8 cellular contexts compared by ENCODE assay signal in the genomic region with DNA sequence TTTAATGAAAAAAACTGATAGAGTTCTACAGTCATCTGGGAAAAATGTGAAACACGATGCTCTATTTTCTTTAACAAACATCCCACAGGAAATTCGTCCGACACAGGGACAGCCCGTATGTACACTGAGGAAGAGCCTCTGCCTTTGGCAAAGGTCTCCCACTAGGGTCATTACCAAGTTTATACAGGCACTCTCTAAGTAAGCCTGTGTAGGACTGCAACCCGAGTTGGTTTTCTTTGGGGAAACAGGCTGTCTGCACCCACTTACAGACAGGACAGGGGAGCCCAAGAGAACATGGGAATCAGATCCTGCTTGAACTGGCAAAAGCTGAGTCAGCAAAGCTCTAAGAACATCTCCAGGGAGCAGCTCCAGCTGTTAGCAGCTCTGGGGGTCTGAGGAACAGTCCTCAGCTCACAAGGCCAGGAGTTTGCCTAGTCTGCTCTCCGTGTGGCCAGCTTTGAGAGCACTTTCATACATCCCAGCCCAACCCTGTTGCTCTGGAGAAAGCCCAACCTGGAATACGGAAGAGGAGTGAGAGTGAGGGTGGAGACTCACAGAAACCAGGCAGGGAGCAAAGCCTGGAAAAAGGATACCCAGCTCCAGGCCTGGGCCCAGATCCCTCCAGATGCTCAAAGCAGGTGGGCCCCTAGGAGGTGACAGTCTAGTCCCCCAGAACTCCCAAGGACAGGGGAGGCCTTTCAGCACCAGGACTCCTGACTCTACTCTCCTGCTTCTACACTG. TPM values are rescaled to one million over a fixed set of nuclear protein-coding genes. Genes with fewer than 3 reads are reported as not detected.
DNase-seq lines count a peak whose midpoint lies in the region; ATAC-seq, FAIRE-seq and TF ChIP-seq lines count a peak whose summit lies in the region.

No MANE protein-coding gene starts in this region.

- peak overlapping the region; percentile 97 for H3K27ac ChIP-seq in IMR-90 (ENCODE audit: insufficient read depth, low read length)
- peak overlapping the region; percentile 84 to 91 (median 88) for H3K27ac ChIP-seq in pancreas

- POLR2A ChIA-PET in IMR-90 (lab: Charles Lee; ENCODE audit: unreplicated experiment) = no interaction called here

- H2BK15ac ChIP-seq in IMR-90 (ENCODE audit: low read depth, low read length) = peak overlapping the region; percentile 96

- H4K5ac ChIP-seq in IMR-90 (ENCODE audit: low read depth, low read length) = peak overlapping the region; percentile 59

- H2BK20ac ChIP-seq in IMR-90 (ENCODE audit: low read depth, low read length) = peak overlapping the region; percentile 67

- peak overlapping the region; percentile 92 for H3K9ac ChIP-seq in IMR-90 (ENCODE audit: low read depth, low read length)

- H3K36me3 Mint-ChIP-seq in activated T-helper 17 cell treated with anti-CD3 and anti-CD28 coated beads, Interleukin-2, amount 50 U/mL, for 72 hours (ENCODE audit: low read depth) = peaks cover 25% of the 10 kb centered on the region

- H3K18ac ChIP-seq in IMR-90 (ENCODE audit: low read depth, low read length) = peak overlapping the region; percentile 80

- peak overlapping the region; percentile 70 for H3K4me2 ChIP-seq in IMR-90 (ENCODE audit: low read depth, low read length)

- H3K9me3 Mint-ChIP-seq in activated T-helper 17 cell treated with anti-CD3 and anti-CD28 coated beads, Interleukin-2, amount 50 U/mL, for 72 hours = no peaks in the 10 kb centered on the region

- TF ChIP-seq CTCF in IMR-90 (conservative IDR thresholded peaks at IDR 0.05; ENCODE audit: low read depth, low read length) (0 out of 2 replicates have a peak, but pooled peaks have one; percentile 2), pancreas (IDR thresholded peaks at IDR 0.05) (no peak)

- H3K4me1 Mint-ChIP-seq in activated T-helper 17 cell treated with anti-CD3 and anti-CD28 coated beads, Interleukin-2, amount 50 U/mL, for 72 hours = peaks cover 30% of the 10 kb centered on the region

- ATAC-seq in IMR-90 (ENCODE audit: low read depth) (peak; percentile 67), Right ventricle myocardium inferior (peak; percentile 69), pancreas (peak; percentile 78 to 85 (median 80)), GM21576 (IDR thresholded peaks at IDR 0.05; ENCODE audit: unreplicated experiment) (no peak)
- ATAC-seq in activated T-helper 17 cell treated with anti-CD3 and anti-CD28 coated beads, Interleukin-2, amount 50 U/mL, for 72 hours (replicated peaks) = no peak

- TSS peak; percentile 18 for BruUV-seq in IMR-90 (replicated peaks; lab: Mats Ljungman, UMichigan)

- H2BK5ac ChIP-seq in IMR-90 (ENCODE audit: low read depth, low read length, poor library complexity, severe bottlenecking) = peak overlapping the region; percentile 84

- peak overlapping the region; percentile 85 for H3K27ac Mint-ChIP-seq in activated T-helper 17 cell treated with anti-CD3 and anti-CD28 coated beads, Interleukin-2, amount 50 U/mL, for 72 hours

- H3K9me1 ChIP-seq in IMR-90 (ENCODE audit: insufficient read depth, low read length) = peaks cover 16% of the 10 kb centered on the region

- H3K14ac ChIP-seq in IMR-90 (replicated peaks; ENCODE audit: low read depth, low read length) = peak overlapping the region; percentile 71

- H2AK5ac ChIP-seq in IMR-90 (ENCODE audit: low read depth, low read length) = peak overlapping the region; percentile 98

- H3K4me1 ChIP-seq in IMR-90 (ENCODE audit: control insufficient read depth, insufficient read depth, low read length) = peaks cover 9% of the 10 kb centered on the region
- H3K4me1 ChIP-seq in pancreas = peaks cover 0 to 19% (median 13%) of the 10 kb centered on the region in 3 donors

- peak; percentile 84 for TF ChIP-seq POLR2A in IMR-90 (IDR thresholded peaks at IDR 0.05; ENCODE audit: low read depth, low read length)

- H3K36me3 ChIP-seq in IMR-90 (ENCODE audit: control insufficient read depth, insufficient read depth, low read length) (peaks cover 2% of the 10 kb centered on the region), pancreas (no peaks in the 10 kb centered on the region)

- dilution Hi-C loops in IMR-90 (cut with HindIII; ENCODE audit: low sequenced_read_pairs, unreplicated experiment) = no loop called here

- intact Hi-C loops in IMR-90 (cut with micrococcal nuclease) = no loop called here
- intact Hi-C loops in Right ventricle myocardium inferior (cut with DNase I) = loop anchor here (5.0 kb wide), 2 partner anchors 38 to 68 kb away; no protein-coding TSS in a partner anchor
- intact Hi-C loops in pancreas (cut with DNase I) = loop anchor here in 1 of 3 donors (10.0 kb wide), 1 partner anchor 51 kb away; no protein-coding TSS in a partner anchor

- peaks cover 14 to 49% of the 10 kb centered on the region in 2 experiments for H3K79me1 ChIP-seq in IMR-90 (ENCODE audit: low read depth in 1 of 2, low read length in 2 of 2)

- no peak for TF ChIP-seq RAD21 in IMR-90 (IDR thresholded peaks at IDR 0.05; ENCODE audit: low read length)

- H2AK9ac ChIP-seq in IMR-90 (replicated peaks; ENCODE audit: low read depth, low read length, poor library complexity) = peak overlapping the region; percentile 96

- H3K27me3 ChIP-seq in IMR-90 (ENCODE audit: control insufficient read depth, insufficient read depth, low read length) (no peaks in the 10 kb centered on the region), pancreas (no peaks in the 10 kb centered on the region)

- H4K91ac ChIP-seq in IMR-90 (ENCODE audit: insufficient read depth, low read depth, low read length) = peak overlapping the region; percentile 85

- H4K8ac ChIP-seq in IMR-90 (ENCODE audit: low read depth in 2 of 2, low read length in 2 of 2) = peak overlapping the region; percentile 58 to 83

- peak overlapping the region; percentile 94 for H3K23ac ChIP-seq in IMR-90 (ENCODE audit: low read depth, low read length)

- peak overlapping the region; percentile 19 for H2AFZ ChIP-seq in IMR-90 (replicated peaks; ENCODE audit: low read length, poor library complexity)

- H3K27me3 Mint-ChIP-seq in activated T-helper 17 cell treated with anti-CD3 and anti-CD28 coated beads, Interleukin-2, amount 50 U/mL, for 72 hours = no peaks in the 10 kb centered on the region

- CTCF ChIA-PET in IMR-90 (lab: Yijun Ruan, JAX) = interaction anchor here (0.7 to 0.9 kb wide), 4 partner anchors 25 to 71 kb away, joined by 3 to 4 read pairs (median 4); no protein-coding TSS in a partner anchor

- H3K9me3 ChIP-seq in IMR-90 (ENCODE audit: control insufficient read depth, insufficient read depth, low read length) (no peaks in the 10 kb centered on the region), pancreas (no peaks in the 10 kb centered on the region)

- H4K20me1 ChIP-seq in IMR-90 (ENCODE audit: insufficient read depth, low read length) = peaks cover 16% of the 10 kb centered on the region

- H2BK120ac ChIP-seq in IMR-90 (ENCODE audit: low read depth, low read length) = peak overlapping the region; percentile 83

- no peak for FAIRE-seq in pancreas (lab: Jason Lieb, UNC)

- no CpG with 5 or more reads among the region's 7 CpGs for WGBS in IMR-90 (ENCODE audit: extremely low coverage in 2 of 2, insufficient read length in 1 of 2), 2 experiments
- 11 to 13% methylated on average over 7 of the region's 7 CpGs for WGBS in pancreas, 2 donors

- no peak overlapping the region for H3K4me3 Mint-ChIP-seq in activated T-helper 17 cell treated with anti-CD3 and anti-CD28 coated beads, Interleukin-2, amount 50 U/mL, for 72 hours

- H3K4me3 ChIP-seq in IMR-90 (ENCODE audit: insufficient read depth, low read depth, low read length) (peak overlapping the region; percentile 77), pancreas (peak overlapping the region; percentile 72 to 89 (median 81))

- in situ Hi-C loops in IMR-90 (cut with MboI; ENCODE audit: low sequenced_read_pairs) = no loop called here

- H3K4ac ChIP-seq in IMR-90 (ENCODE audit: low read depth, low read length) = peak overlapping the region; percentile 90

- H3K56ac ChIP-seq in IMR-90 (ENCODE audit: extremely low read depth, insufficient read depth, low read length) = peak overlapping the region; percentile 64

- DNase-seq in COLO829 (ENCODE audit: low spot score) (peak; percentile 16), IMR-90 (peak; percentile 95), Right ventricle myocardium inferior (ENCODE audit: missing footprints) (no peak), pancreas (peak in 4 of 6 donors; percentile 45 to 74 (median 64)), activated gamma-delta T cell (lab: John Stamatoyannopoulos, UW) (no peak), KG1 (lab: John Stamatoyannopoulos, UW) (no peak)

TF ChIP-seq in IMR-90, 13 proteins besides CTCF, POLR2A, EP300 and RAD21:
- TF ChIP-seq BHLHE40 (IDR thresholded peaks at IDR 0.05; ENCODE audit: low read depth, low read length) = no peak
- no peak for TF ChIP-seq FOS (IDR thresholded peaks at IDR 0.05; ENCODE audit: low read depth, low read length)
- peak; percentile 99 for TF ChIP-seq MAFK (IDR thresholded peaks at IDR 0.05; ENCODE audit: low read depth, low read length)
- TF ChIP-seq MAZ (IDR thresholded peaks at IDR 0.05; ENCODE audit: borderline replicate concordance, low read depth, low read length) = 0 out of 2 replicates have a peak, but pooled peaks have one; percentile 11
- no peak for TF ChIP-seq RFX5 (IDR thresholded peaks at IDR 0.05; ENCODE audit: low read depth, low read length)

RNA-seq across cellular contexts. Expression of a gene that starts 1.9 kb away (rescaled TPM):
- total RNA-seq in IMR-90 (2012; rRNA removed) (17.7 and 17.8 TPM in 2 replicates), Right ventricle myocardium inferior (12.2 TPM), pancreas (10 to 100 TPM; 16.1 to 35.8 (median 27.0) TPM)
- polyA plus RNA-seq in IMR-90 (2012; rRNA removed) (22.8 and 28.3 TPM in 2 replicates), pancreas (10 to 100 TPM; 13.4 to 13.8 TPM)
- 13.0 and 22.1 TPM in 2 replicates for polyA plus RNA-seq in IMR-90 (2012; cell fraction: cytosol; rRNA removed)
- 84.5 and 160 TPM in 2 replicates for polyA plus RNA-seq in IMR-90 (2012; cell fraction: nucleus; rRNA removed; ENCODE audit: low replicate concordance)
- total RNA-seq in activated T-helper 17 cell treated with anti-CD3 and anti-CD28 coated beads, Interleukin-2, amount 50 U/mL, for 72 hours = 100 to 1,000 TPM in 1 of 2 donors, 10 to 100 TPM in 1; 86.1 to 109 TPM

RNA-seq across cellular contexts. Expression of a gene that starts 16.7 kb away (rescaled TPM):
- total RNA-seq in IMR-90 (2012; rRNA removed) (not detected in 2 replicates), Right ventricle myocardium inferior (not detected), pancreas (1 to 10 TPM in 1 of 6 donors, under 1 TPM in 4, not detected in 1; 0.04 to 1.8 (median 0.14) TPM)
- polyA plus RNA-seq in IMR-90 (2012; rRNA removed) (not detected in 2 replicates), pancreas (under 1 TPM; 0.15 to 0.19 TPM)
- polyA plus RNA-seq in IMR-90 (2012; cell fraction: cytosol; rRNA removed) = not detected in 2 replicates
- not detected in 2 replicates for polyA plus RNA-seq in IMR-90 (2012; cell fraction: nucleus; rRNA removed; ENCODE audit: low replicate concordance)
- not detected for total RNA-seq in activated T-helper 17 cell treated with anti-CD3 and anti-CD28 coated beads, Interleukin-2, amount 50 U/mL, for 72 hours

RNA-seq across cellular contexts. Expression of a gene that starts 55.6 kb away (rescaled TPM):
- total RNA-seq in IMR-90 (2012; rRNA removed) = 2.2 and 2.5 TPM in 2 replicates
- 2.4 and 2.8 TPM in 2 replicates for polyA plus RNA-seq in IMR-90 (2012; rRNA removed)
- 2.5 and 3.1 TPM in 2 replicates for polyA plus RNA-seq in IMR-90 (2012; cell fraction: cytosol; rRNA removed)
- polyA plus RNA-seq in IMR-90 (2012; cell fraction: nucleus; rRNA removed; ENCODE audit: low replicate concordance) = 0.83 and 2.3 TPM in 2 replicates
- 1 to 10 TPM in 1 of 2 donors, under 1 TPM in 1; 0.65 to 1.7 TPM for total RNA-seq in activated T-helper 17 cell treated with anti-CD3 and anti-CD28 coated beads, Interleukin-2, amount 50 U/mL, for 72 hours
- total RNA-seq in Right ventricle myocardium inferior = 21.2 TPM
- 1 to 10 TPM; 2.6 to 5.1 (median 4.4) TPM for total RNA-seq in pancreas
- polyA plus RNA-seq in pancreas = 1 to 10 TPM; 1.5 to 3.3 TPM

Comparison
In these comparisons a context has a peak if more than half of its experiments do, and no peak if none do; other contexts are left out.
1. DNase-seq: peak in COLO829 (single experiment), IMR-90 (single experiment) and pancreas (4 of 6); none in Right ventricle myocardium inferior (single experiment), activated gamma-delta T cell (single experiment) and KG1 (single experiment).
2. ATAC-seq: peak in IMR-90 (single experiment), Right ventricle myocardium inferior (single experiment) and pancreas (4 of 4); none in activated T-helper 17 cell treated with anti-CD3 and anti-CD28 coated beads, Interleukin-2, amount 50 U/mL, for 72 hours (single experiment) and GM21576 (single experiment).